17 cellular contexts compared by ENCODE assay signal in genomic region chr10:88461426-88461825, GRCh38.
DNase-seq lines count a peak whose midpoint lies in the region; ATAC-seq and TF ChIP-seq lines count a peak whose summit lies in the region.
"Had no signal": no experiment of that assay in that cellular context is flagged by ENCODE, and none has a peak within 500 bp of the region (broad histone marks: within the 10 kb centered on the region; RNA-seq: fewer than 3 reads in every experiment).

No MANE protein-coding gene starts in this region.

- CTCF ChIA-PET in Calu3 (lab: Charles Lee): no interaction called here

- H3K4me2 ChIP-seq in trophoblast cell (ENCODE audit: low read length): no peak overlapping the region
- H3K4me2 ChIP-seq: BLaER1 had no signal

- H3K4me3 ChIP-seq in fibroblast of the aortic adventitia (ENCODE audit: low read depth, low read length): no peak overlapping the region
- H3K4me3 ChIP-seq in trophoblast cell (ENCODE audit: low read depth, low read length): no peak overlapping the region
- H3K4me3 ChIP-seq: BLaER1 had no signal

- no peak overlapping the region for H3K18ac ChIP-seq in trophoblast cell (ENCODE audit: low read length)

- no peak overlapping the region for H3K4ac ChIP-seq in trophoblast cell (ENCODE audit: low read depth, low read length)

- H3K4me3 Mint-ChIP-seq in Calu3 (ENCODE audit: low read depth, unreplicated experiment): no peak overlapping the region
- H3K4me3 Mint-ChIP-seq: CD14-positive monocyte; CD4-positive, alpha-beta memory T cell; CD4-positive, CD25-positive, alpha-beta regulatory T cell; CD8-positive, alpha-beta memory T cell had no signal

- H3K27ac ChIP-seq in trophoblast cell (ENCODE audit: low read depth, low read length): no peak overlapping the region
- H3K27ac ChIP-seq: BLaER1 had no signal

- no peak overlapping the region for H4K91ac ChIP-seq in trophoblast cell (ENCODE audit: low read depth, low read length)

- intact Hi-C loops in Calu3 (cut with micrococcal nuclease; ENCODE audit: unreplicated experiment): no loop called here

- no peak overlapping the region for H2AK5ac ChIP-seq in trophoblast cell (ENCODE audit: low read length)

- no peak overlapping the region for H2BK12ac ChIP-seq in trophoblast cell (ENCODE audit: low read length)

- no peaks in the 10 kb centered on the region for H3K27me3 Mint-ChIP-seq in Calu3 (ENCODE audit: unreplicated experiment)
- H3K27me3 Mint-ChIP-seq: CD4-positive, alpha-beta memory T cell; CD4-positive, CD25-positive, alpha-beta regulatory T cell; CD8-positive, alpha-beta memory T cell had no signal

- no peaks in the 10 kb centered on the region for H3K27me3 ChIP-seq in trophoblast cell (ENCODE audit: insufficient read depth, low read length)
- H3K27me3 ChIP-seq: BE2C, BLaER1 had no signal

- H2BK5ac ChIP-seq in trophoblast cell (ENCODE audit: low read depth, low read length, poor library complexity): no peak overlapping the region

- no peaks in the 10 kb centered on the region for H3K79me1 ChIP-seq in trophoblast cell (ENCODE audit: low read length)

- no peak overlapping the region for H2AFZ ChIP-seq in trophoblast cell (ENCODE audit: insufficient read depth, low read length, poor library complexity)

- H3K4me1 Mint-ChIP-seq in Calu3 (ENCODE audit: low read depth, unreplicated experiment): no peaks in the 10 kb centered on the region
- H3K4me1 Mint-ChIP-seq: CD4-positive, CD25-positive, alpha-beta regulatory T cell; CD8-positive, alpha-beta memory T cell had no signal

- ATAC-seq in GM18498 (IDR thresholded peaks at IDR 0.05; ENCODE audit: unreplicated experiment): no peak

- no peaks in the 10 kb centered on the region for H3K36me3 ChIP-seq in trophoblast cell (ENCODE audit: control insufficient read depth in 1 of 2, insufficient read depth in 2 of 2, low read length in 2 of 2)
- H3K36me3 ChIP-seq: BE2C, BLaER1 had no signal

- H3K36me3 Mint-ChIP-seq in Calu3 (ENCODE audit: insufficient read depth, unreplicated experiment): no peaks in the 10 kb centered on the region
- H3K36me3 Mint-ChIP-seq: CD14-positive monocyte; CD4-positive, CD25-positive, alpha-beta regulatory T cell had no signal

- no peak overlapping the region for H3K27ac Mint-ChIP-seq in Calu3 (ENCODE audit: unreplicated experiment)
- H3K27ac Mint-ChIP-seq: CD4-positive, alpha-beta memory T cell; CD4-positive, CD25-positive, alpha-beta regulatory T cell; CD8-positive, alpha-beta memory T cell had no signal

- no peaks in the 10 kb centered on the region for H3K4me1 ChIP-seq in trophoblast cell (ENCODE audit: control insufficient read depth in 1 of 2, insufficient read depth in 2 of 2, low read length in 2 of 2)
- H3K4me1 ChIP-seq: BE2C, BLaER1 had no signal

- no peak overlapping the region for H4K8ac ChIP-seq in trophoblast cell (ENCODE audit: low read depth, low read length)

- BruUV-seq in Calu3 (replicated peaks; lab: Mats Ljungman, UMichigan): no TSS peak

- no peak overlapping the region for H3K23ac ChIP-seq in trophoblast cell (ENCODE audit: low read length)

- H4K12ac ChIP-seq in trophoblast cell (ENCODE audit: low read depth, low read length): no peak overlapping the region

- no peaks in the 10 kb centered on the region for H3K9me3 ChIP-seq in trophoblast cell (ENCODE audit: insufficient read depth, low read depth, low read length)
- H3K9me3 ChIP-seq: BE2C, BLaER1 had no signal

- WGBS in trophoblast cell (ENCODE audit: extremely low coverage, insufficient coverage, insufficient read length): no CpG with 5 or more reads among the region's 1 CpG

- no peak overlapping the region for H3K14ac ChIP-seq in trophoblast cell (ENCODE audit: low read length)

- H3K79me2 ChIP-seq in trophoblast cell (ENCODE audit: control insufficient read depth, insufficient read depth, low read length, poor library complexity): no peaks in the 10 kb centered on the region

- no peaks in the 10 kb centered on the region for H3K9me3 Mint-ChIP-seq in Calu3 (ENCODE audit: low read depth, unreplicated experiment)
- H3K9me3 Mint-ChIP-seq: CD4-positive, alpha-beta memory T cell; CD4-positive, CD25-positive, alpha-beta regulatory T cell; CD8-positive, alpha-beta memory T cell had no signal

- TF ChIP-seq CTCF in fibroblast of the aortic adventitia (IDR thresholded peaks at IDR 0.05; ENCODE audit: insufficient read depth, low read length) (no peak), Calu3 (IDR thresholded peaks at IDR 0.05; ENCODE audit: unreplicated experiment) (no peak)

- DNase-seq in fibroblast of the aortic adventitia (ENCODE audit: low read depth): peak; percentile 9
- peak; percentile 68 to 80 for DNase-seq in trophoblast cell
- DNase-seq in NK-92 (lab: John Stamatoyannopoulos, UW; ENCODE audit: unreplicated experiment): no peak
- no peak for DNase-seq in Calu3
- DNase-seq: 8988T; ACHN; BE2C; C1 segment of cervical spinal cord; CD4-positive, alpha-beta memory T cell; CD4-positive, CD25-positive, alpha-beta regulatory T cell; CD8-positive, alpha-beta memory T cell; COR-L47; DMS79 treated with DMSO at 0.1 percent for 48 hours; GF-D8 had no signal

- H3K9ac ChIP-seq in trophoblast cell (ENCODE audit: low read length): no peak overlapping the region
- H3K9ac ChIP-seq: BLaER1 had no signal

- no peak overlapping the region for H2BK120ac ChIP-seq in trophoblast cell (ENCODE audit: insufficient read depth, low read length, poor library complexity)

Comparison
In these comparisons a context has a peak if more than half of its experiments do, and no peak if none do; other contexts are left out.
1. DNase-seq: peak in fibroblast of the aortic adventitia (single experiment) and trophoblast cell (2 of 2); none in NK-92 (single experiment) and Calu3 (single experiment).